ENCODE assay signal across 8 cellular contexts in genomic region chr3:38496131-38496910, GRCh38. TPM values are rescaled to one million over a fixed set of nuclear protein-coding genes. Genes with fewer than 3 reads are reported as not detected.
DNase-seq lines count a peak whose midpoint lies in the region; ATAC-seq and TF ChIP-seq lines count a peak whose summit lies in the region.

Gene EXOG, plus strand, starts transcription at chr3:38496340. Its CDS starts 28 bp downstream, at chr3:38496368.

- H3K27me3 Mint-ChIP-seq in dendritic cell treated with granulocyte-macrophage colony-stimulating factor and Interleukin-4, amounts not matched to agents 40 ng/mL and 50 ng/mL, for 4 days: no peaks in the 10 kb centered on the region

- H3K36me3 ChIP-seq in left lung: peaks cover 0 to 10% of the 10 kb centered on the region in 2 donors

- intact Hi-C loops in dendritic cell treated with granulocyte-macrophage colony-stimulating factor and Interleukin-4, amounts not matched to agents 40 ng/mL and 50 ng/mL, for 4 days (cut with micrococcal nuclease): loop anchor here (10.0 kb wide), 1 partner anchor 642 kb away; no protein-coding TSS in a partner anchor
- intact Hi-C loops in left lung (cut with DNase I): no loop called here

- H3K27ac Mint-ChIP-seq in dendritic cell treated with granulocyte-macrophage colony-stimulating factor and Interleukin-4, amounts not matched to agents 40 ng/mL and 50 ng/mL, for 4 days: peak within 1 kb of the TSS; percentile 93

- peaks cover 20% of the 10 kb centered on the region for H3K36me3 Mint-ChIP-seq in dendritic cell treated with granulocyte-macrophage colony-stimulating factor and Interleukin-4, amounts not matched to agents 40 ng/mL and 50 ng/mL, for 4 days (ENCODE audit: low read depth)

- no peaks in the 10 kb centered on the region for H3K9me3 ChIP-seq in left lung

- peaks cover 0 to 8% of the 10 kb centered on the region in 2 donors for H3K4me1 ChIP-seq in left lung

- H3K4me3 ChIP-seq in left lung: peak within 1 kb of the TSS; percentile 71 to 89

- H3K27ac ChIP-seq in left lung: peak within 1 kb of the TSS; percentile 76 to 77

- H3K27me3 ChIP-seq in left lung: no peaks in the 10 kb centered on the region

- TF ChIP-seq CTCF in left lung (IDR thresholded peaks at IDR 0.05): peak; percentile 81 to 89

- H3K9me3 Mint-ChIP-seq in dendritic cell treated with granulocyte-macrophage colony-stimulating factor and Interleukin-4, amounts not matched to agents 40 ng/mL and 50 ng/mL, for 4 days: no peaks in the 10 kb centered on the region

- H3K4me1 Mint-ChIP-seq in dendritic cell treated with granulocyte-macrophage colony-stimulating factor and Interleukin-4, amounts not matched to agents 40 ng/mL and 50 ng/mL, for 4 days (ENCODE audit: low read depth): peaks cover 19% of the 10 kb centered on the region

- H3K4me3 Mint-ChIP-seq in dendritic cell treated with granulocyte-macrophage colony-stimulating factor and Interleukin-4, amounts not matched to agents 40 ng/mL and 50 ng/mL, for 4 days: peak within 1 kb of the TSS; percentile 85

- DNase-seq in CD1c-positive myeloid dendritic cell (ENCODE audit: extremely low spot score): peak; percentile 95
- peak; percentile 88 for DNase-seq in NCI-H748 (lab: John Stamatoyannopoulos, UW; ENCODE audit: unreplicated experiment)
- DNase-seq in activated CD4-positive, alpha-beta T cell treated with anti-CD3 and anti-CD28 coated beads, Interleukin-2, amount 50 U/mL, for 1 hour: peak; percentile 96
- DNase-seq in left lung: peak; percentile 94 to 98
- DNase-seq in stimulated activated CD4-positive, alpha-beta T cell treated with anti-CD3 and anti-CD28 coated beads, Interleukin-2, amount 100 ng/mL, for 48 hours: peak; percentile 95 to 97

- ATAC-seq in GM19372 (IDR thresholded peaks at IDR 0.05; ENCODE audit: low read depth, unreplicated experiment) (peak; percentile 84), HG03521 (IDR thresholded peaks at IDR 0.05; ENCODE audit: unreplicated experiment) (peak; percentile 84), left lung (peak; percentile 99)

RNA-seq across cellular contexts. Expression of gene EXOG, which starts in this region (rescaled TPM):
- 10 to 100 TPM; 12.8 to 14.4 TPM for total RNA-seq in left lung

Comparison
In these comparisons a context has a peak if more than half of its experiments do, and no peak if none do; other contexts are left out.
1. Peak in every context shown above with its lines: DNase-seq, ATAC-seq, H3K4me3 ChIP-seq and H3K27ac ChIP-seq.